In the genomic region with DNA sequence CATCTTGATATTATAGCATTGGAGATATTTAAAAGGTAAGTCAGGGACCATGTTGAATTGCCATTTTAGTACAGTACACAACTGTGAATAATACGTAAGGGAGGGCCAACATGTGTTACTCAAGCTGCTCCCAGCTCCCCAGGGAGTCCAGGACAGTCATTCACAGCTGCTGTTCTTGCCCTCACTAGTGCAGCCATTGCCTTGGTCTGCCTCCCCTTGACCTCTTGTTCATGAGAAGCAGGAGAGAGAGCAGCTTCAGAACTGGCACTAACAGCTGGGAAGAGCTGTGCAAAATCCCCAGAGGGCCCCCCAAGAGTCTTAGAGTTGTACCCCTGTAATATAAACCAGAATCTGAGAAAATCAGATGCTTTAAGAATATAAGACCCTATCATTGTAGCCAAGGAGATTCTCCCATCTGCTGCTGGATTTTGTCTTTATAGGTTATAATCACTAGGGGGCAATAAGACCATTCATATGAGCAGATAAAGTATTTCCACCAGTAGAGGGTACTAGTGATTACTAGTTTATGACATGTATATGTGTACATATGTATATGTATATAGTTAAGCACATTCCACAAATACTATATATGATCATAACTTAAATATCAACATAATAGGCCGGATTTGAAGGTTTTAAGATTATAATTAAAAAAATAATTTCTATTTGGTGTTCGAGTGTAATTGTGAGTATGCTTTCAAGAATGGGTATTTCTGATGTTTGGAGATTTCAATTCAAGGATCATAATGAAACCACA, we compare ENCODE assay signal across 8 cellular contexts. TPM values are rescaled to one million over a fixed set of nuclear protein-coding genes. Genes with fewer than 3 reads are reported as not detected.
DNase-seq lines count a peak whose midpoint lies in the region; ATAC-seq and TF ChIP-seq lines count a peak whose summit lies in the region.

No MANE protein-coding gene starts in this region.

- H3K27me3 ChIP-seq in kidney epithelial cell (ENCODE audit: control insufficient read depth, insufficient read depth, low read length) (no peaks in the 10 kb centered on the region), tibial artery (no peaks in the 10 kb centered on the region)

- ATAC-seq in HG03354 (IDR thresholded peaks at IDR 0.05; ENCODE audit: poor library complexity, severe bottlenecking, unreplicated experiment) (peak; percentile 78), HG03469 (IDR thresholded peaks at IDR 0.05; ENCODE audit: unreplicated experiment) (no peak)

- peak overlapping the region; percentile 71 for H3K27ac ChIP-seq in 22Rv1
- no peak overlapping the region for H3K27ac ChIP-seq in tibial artery

- intact Hi-C loops in tibial artery (cut with DNase I; ENCODE audit: low total_unique reads): loop anchor here (10.0 kb wide), 1 partner anchor 415 kb away; no protein-coding TSS in a partner anchor

- no peaks in the 10 kb centered on the region for H3K4me1 ChIP-seq in tibial artery

- H3K36me3 ChIP-seq in kidney epithelial cell (ENCODE audit: control insufficient read depth, insufficient read depth, low read length) (no peaks in the 10 kb centered on the region), tibial artery (peaks cover 0 to 7% (median 0%) of the 10 kb centered on the region in 3 donors)

- H3K9me3 ChIP-seq in tibial artery: no peaks in the 10 kb centered on the region

- DNase-seq in GM10266 (ENCODE audit: extremely low spot score) (peak; percentile 59), NCI-H748 (lab: John Stamatoyannopoulos, UW; ENCODE audit: unreplicated experiment) (peak; percentile 66), brain pericyte (ENCODE audit: low read depth, low spot score) (peak; percentile 31), kidney epithelial cell (ENCODE audit: low read depth) (no peak), tibial artery (no peak)

- H3K4me3 ChIP-seq in kidney epithelial cell (ENCODE audit: low read depth, low read length) (no peak overlapping the region), tibial artery (no peak overlapping the region)

- TF ChIP-seq CTCF in 22Rv1 (IDR thresholded peaks at IDR 0.05) (peak; percentile 93), GM10266 (IDR thresholded peaks at IDR 0.05; ENCODE audit: control insufficient read depth, insufficient read depth, low read depth, missing control alignments) (peak; percentile 78), kidney epithelial cell (IDR thresholded peaks at IDR 0.05; ENCODE audit: insufficient read depth, low read length, poor library complexity, severe bottlenecking) (peak; percentile 85), tibial artery (IDR thresholded peaks at IDR 0.05) (peak; percentile 69 to 74)

RNA-seq across cellular contexts. Expression of gene TCEANC2, which starts 16.6 kb away (rescaled TPM):
- 2.5 and 3.6 TPM in 2 replicates for total RNA-seq in kidney epithelial cell

RNA-seq across cellular contexts. Expression of gene TMEM59, which starts 17.0 kb away (rescaled TPM):
- total RNA-seq in kidney epithelial cell: 126 and 138 TPM in 2 replicates

RNA-seq across cellular contexts. Expression of gene LDLRAD1, which starts 52.0 kb away (rescaled TPM):
- not detected in 2 replicates for total RNA-seq in kidney epithelial cell

Comparison
In these comparisons a context has a peak if more than half of its experiments do, and no peak if none do; other contexts are left out.
1. DNase-seq: peak in GM10266 (single experiment), NCI-H748 (single experiment) and brain pericyte (single experiment); none in kidney epithelial cell (single experiment) and tibial artery (0 of 2).
2. Peak in every context shown above with its lines, with median percentiles within 50 percentile points of each other: CTCF ChIP-seq.